27 cellular contexts compared by ENCODE assay signal in genomic region chrX:124229374-124229773, GRCh38.
"Had no signal": no experiment of that assay in that cellular context is flagged by ENCODE, and none has a peak within 500 bp of the region (broad histone marks: within the 10 kb centered on the region; RNA-seq: fewer than 3 reads in every experiment).

No MANE protein-coding gene starts in this region.

- H3K9me3 Mint-ChIP-seq: activated naive CD4-positive, alpha-beta T cell treated with anti-CD3 and anti-CD28 coated beads for 36 hours; activated naive CD8-positive, alpha-beta T cell treated with anti-CD3 and anti-CD28 coated beads for 36 hours; natural killer cell treated with Interleukin-12 subunit alpha and Interleukin-12 subunit beta and Interleukin-15 and Interleukin-18, amount 100 ng/mL, for 72 hours had no signal

- H3K4me3 ChIP-seq: adrenal gland, body of pancreas, cardiac muscle cell, coronary artery, dorsolateral prefrontal cortex, gastroesophageal sphincter, lower lobe of right lung, mucosa of descending colon, ovary, right lobe of liver, tibial nerve had no signal

- DNase-seq: activated CD4-positive, alpha-beta T cell treated with anti-CD3 and anti-CD28 coated beads for 4 hours; activated CD4-positive, alpha-beta T cell treated with anti-CD3 and anti-CD28 coated beads, Interleukin-2, amount 50 U/mL, for 48 hours; activated CD8-positive, alpha-beta memory T cell treated with anti-CD3 and anti-CD28 coated beads for 24 hours; activated effector memory CD4-positive, alpha-beta T cell treated with anti-CD3 and anti-CD28 coated beads, Interleukin-2, amount 50 U/mL, for 16 hours; activated naive CD4-positive, alpha-beta T cell treated with anti-CD3 and anti-CD28 coated beads for 36 hours; activated naive CD8-positive, alpha-beta T cell treated with anti-CD3 and anti-CD28 coated beads for 36 hours; adrenal gland; aorta; body of pancreas; dorsolateral prefrontal cortex; effector memory CD4-positive, alpha-beta T cell; head of caudate nucleus; hippocampal formation; kidney glomerular epithelial cell; lower lobe of right lung; mesenchymal stem cell; mucosa of descending colon; ovary; right lobe of liver; stimulated activated CD4-positive, alpha-beta T cell treated with anti-CD3 and anti-CD28 coated beads, Interleukin-2, amount 100 ng/mL, for 48 hours; stimulated activated naive CD4-positive, alpha-beta T cell treated with Interleukin-2 at 50 U/mL for 16 hours had no signal

- H3K27me3 ChIP-seq: body of pancreas, cardiac muscle cell, gastroesophageal sphincter, ovary, right lobe of liver, tibial nerve had no signal

- H3K36me3 ChIP-seq: adrenal gland, cardiac muscle cell, gastroesophageal sphincter, lower lobe of right lung, ovary, right lobe of liver, tibial nerve had no signal

- H3K4me3 Mint-ChIP-seq: activated naive CD4-positive, alpha-beta T cell treated with anti-CD3 and anti-CD28 coated beads for 36 hours; activated naive CD8-positive, alpha-beta T cell treated with anti-CD3 and anti-CD28 coated beads for 36 hours; natural killer cell treated with Interleukin-12 subunit alpha and Interleukin-12 subunit beta and Interleukin-15 and Interleukin-18, amount 100 ng/mL, for 72 hours had no signal

- H3K9me3 ChIP-seq: adrenal gland, body of pancreas, gastroesophageal sphincter, lower lobe of right lung, mucosa of descending colon, ovary, right lobe of liver, tibial nerve had no signal

- H3K36me3 Mint-ChIP-seq: activated naive CD8-positive, alpha-beta T cell treated with anti-CD3 and anti-CD28 coated beads for 36 hours; natural killer cell treated with Interleukin-12 subunit alpha and Interleukin-12 subunit beta and Interleukin-15 and Interleukin-18, amount 100 ng/mL, for 72 hours had no signal

- H3K4me1 ChIP-seq: adrenal gland, body of pancreas, lower lobe of right lung, right lobe of liver, tibial nerve had no signal

- H3K27ac ChIP-seq: adrenal gland, body of pancreas, cardiac muscle cell, coronary artery, dorsolateral prefrontal cortex, lower lobe of right lung, ovary, right lobe of liver, tibial nerve had no signal

- H3K27ac Mint-ChIP-seq: activated naive CD4-positive, alpha-beta T cell treated with anti-CD3 and anti-CD28 coated beads for 36 hours; activated naive CD8-positive, alpha-beta T cell treated with anti-CD3 and anti-CD28 coated beads for 36 hours; progenitor cell of endocrine pancreas had no signal

- H3K27me3 Mint-ChIP-seq: activated naive CD8-positive, alpha-beta T cell treated with anti-CD3 and anti-CD28 coated beads for 36 hours had no signal
